Comparison of ENCODE assay signal across 7 cellular contexts in the genomic region with DNA sequence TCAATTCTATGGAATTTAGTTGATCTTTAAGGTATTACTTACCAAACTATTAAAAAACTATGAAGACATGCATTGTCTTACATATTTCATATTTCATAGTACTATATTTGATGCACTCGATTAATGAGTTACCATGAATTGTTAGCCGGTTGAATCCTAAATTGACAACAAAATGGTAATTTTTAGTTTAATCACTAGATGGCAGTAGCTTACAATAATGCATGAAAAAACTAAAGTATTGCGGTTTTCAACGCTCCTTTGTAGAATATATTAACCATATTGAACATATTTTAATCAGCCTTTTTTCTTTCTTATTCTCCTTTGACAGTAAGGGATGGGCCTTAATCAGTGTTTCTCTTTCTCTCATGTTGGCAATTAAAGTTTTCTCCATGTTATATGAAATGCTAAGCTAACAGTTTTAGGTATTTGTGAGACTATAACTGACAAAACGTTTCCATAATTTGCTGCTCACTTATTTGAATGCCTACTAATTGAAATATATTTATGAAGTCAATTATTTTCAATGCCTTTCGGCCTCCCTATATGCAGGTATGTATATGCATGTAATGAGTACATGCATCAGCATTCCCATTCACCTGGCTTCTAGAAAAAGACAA. TPM values are rescaled to one million over a fixed set of nuclear protein-coding genes. Genes with fewer than 3 reads are reported as not detected.
DNase-seq lines count a peak whose midpoint lies in the region; ATAC-seq and TF ChIP-seq lines count a peak whose summit lies in the region.

No MANE protein-coding gene starts in this region.

- H3F3A ChIP-seq in GM23338 (replicated peaks; ENCODE audit: low read depth) = no peaks in the 10 kb centered on the region

- no peaks in the 10 kb centered on the region for H3K9me3 ChIP-seq in upper lobe of left lung

- POLR2A ChIA-PET in GM10248 (lab: Yijun Ruan, JAX) = no interaction called here

- CTCF ChIA-PET in GM10248 (lab: Yijun Ruan, JAX) = interaction anchor here (0.7 to 1.9 kb wide), 22 partner anchors 8 to 636 kb away, joined by 3 to 13 read pairs (median 4); a partner anchor contains a TSS

- peaks cover 4% of the 10 kb centered on the region; the same call in 2 of the 3 replicates for H3K4me1 Mint-ChIP-seq in GM23338
- peaks cover 11% of the 10 kb centered on the region for H3K4me1 Mint-ChIP-seq in activated T-helper 17 cell treated with anti-CD3 and anti-CD28 coated beads, Interleukin-2, amount 50 U/mL, for 72 hours

- DNase-seq in GM10248 (ENCODE audit: extremely low spot score) = peak; percentile 17
- peak; percentile 60 for DNase-seq in GM23338 (ENCODE audit: low spot score)
- DNase-seq in NCI-H146 treated with DMSO at 0.1 percent for 48 hours (lab: John Stamatoyannopoulos, UW; ENCODE audit: unreplicated experiment) = peak; percentile 55
- peak; percentile 85 for DNase-seq in inferior parietal cortex (ENCODE audit: extremely low spot score)
- DNase-seq in upper lobe of left lung = no peak
- DNase-seq in posterior vena cava (ENCODE audit: low spot score) = no peak

- WGBS in upper lobe of left lung, 2 donors = 19 to 22% methylated on average over 6 of the region's 6 CpGs

- no peak overlapping the region for H3K4me3 Mint-ChIP-seq in GM23338
- H3K4me3 Mint-ChIP-seq in activated T-helper 17 cell treated with anti-CD3 and anti-CD28 coated beads, Interleukin-2, amount 50 U/mL, for 72 hours = no peak overlapping the region

- ATAC-seq in GM23338 (no peak), upper lobe of left lung (ENCODE audit: low FRiP score in 2 of 2) (peak in 1 of 2 donors; percentile 65)
- peak; percentile 22 for ATAC-seq in activated T-helper 17 cell treated with anti-CD3 and anti-CD28 coated beads, Interleukin-2, amount 50 U/mL, for 72 hours (replicated peaks)

- no peaks in the 10 kb centered on the region for H3K9me2 ChIP-seq in GM23338 (ENCODE audit: insufficient read depth)

- no peak overlapping the region for H3K27ac ChIP-seq in GM23338 (ENCODE audit: low read depth)
- no peak overlapping the region for H3K27ac ChIP-seq in upper lobe of left lung

- H3K4me1 ChIP-seq in GM23338 (ENCODE audit: insufficient read depth) (no peaks in the 10 kb centered on the region), upper lobe of left lung (peaks cover 0 to 9% (median 3%) of the 10 kb centered on the region in 4 donors)

- H3K79me2 ChIP-seq in GM23338 (replicated peaks; ENCODE audit: insufficient read depth) = no peaks in the 10 kb centered on the region

- no peak for TF ChIP-seq EP300 in upper lobe of left lung (IDR thresholded peaks at IDR 0.05)

- no peaks in the 10 kb centered on the region for H3K27me3 ChIP-seq in GM23338 (ENCODE audit: insufficient read depth)
- no peaks in the 10 kb centered on the region for H3K27me3 ChIP-seq in upper lobe of left lung

- no peaks in the 10 kb centered on the region for H3K36me3 Mint-ChIP-seq in GM23338 (ENCODE audit: low read depth)
- no peaks in the 10 kb centered on the region for H3K36me3 Mint-ChIP-seq in activated T-helper 17 cell treated with anti-CD3 and anti-CD28 coated beads, Interleukin-2, amount 50 U/mL, for 72 hours (ENCODE audit: low read depth)

- no peak overlapping the region for H2AFZ ChIP-seq in GM23338

- H3K4me2 ChIP-seq in GM23338 = no peak overlapping the region

- no peaks in the 10 kb centered on the region for H3K9me3 Mint-ChIP-seq in GM23338
- H3K9me3 Mint-ChIP-seq in activated T-helper 17 cell treated with anti-CD3 and anti-CD28 coated beads, Interleukin-2, amount 50 U/mL, for 72 hours = no peaks in the 10 kb centered on the region

- H3K4me3 ChIP-seq in GM23338 (no peak overlapping the region), upper lobe of left lung (no peak overlapping the region)

- peaks cover 2% of the 10 kb centered on the region for H3K27me3 Mint-ChIP-seq in GM23338 (ENCODE audit: insufficient read depth, low read depth, poor library complexity)
- H3K27me3 Mint-ChIP-seq in activated T-helper 17 cell treated with anti-CD3 and anti-CD28 coated beads, Interleukin-2, amount 50 U/mL, for 72 hours = no peaks in the 10 kb centered on the region

- no peak for TF ChIP-seq POLR2A in upper lobe of left lung (IDR thresholded peaks at IDR 0.05)

- no peaks in the 10 kb centered on the region for H3K36me3 ChIP-seq in GM23338 (ENCODE audit: insufficient read depth)
- H3K36me3 ChIP-seq in upper lobe of left lung = no peaks in the 10 kb centered on the region

- H4K20me1 ChIP-seq in GM23338 (replicated peaks; ENCODE audit: insufficient read depth) = no peaks in the 10 kb centered on the region

- H3K27ac Mint-ChIP-seq in GM23338 = no peak overlapping the region
- no peak overlapping the region for H3K27ac Mint-ChIP-seq in activated T-helper 17 cell treated with anti-CD3 and anti-CD28 coated beads, Interleukin-2, amount 50 U/mL, for 72 hours

- intact Hi-C loops in posterior vena cava (cut with DNase I) = loop anchor here (2.0 to 5.0 kb wide), 2 partner anchors 620 to 628 kb away; no protein-coding TSS in a partner anchor

- TF ChIP-seq CTCF in GM10248 (IDR thresholded peaks at IDR 0.05; ENCODE audit: control extremely low read depth, extremely low read depth, low read depth, missing control alignments) = peak; percentile 45
- peak in 1 of 2 experiments; percentile 71; a peak in 3 of 4 replicates for TF ChIP-seq CTCF in GM23338 (conservative IDR thresholded peaks at IDR 0.05; ENCODE audit: low read depth in 2 of 2)
- TF ChIP-seq CTCF in upper lobe of left lung (IDR thresholded peaks at IDR 0.05) = peak; percentile 24 to 58 (median 53)

TF ChIP-seq in GM23338, 12 proteins besides CTCF, POLR2A, EP300 and RAD21 (continues in another document):
- no peak for TF ChIP-seq JUNB (IDR thresholded peaks at IDR 0.05; ENCODE audit: unreplicated experiment)
- TF ChIP-seq CREB1 (CRISPR knock-in tag; IDR thresholded peaks at IDR 0.05; ENCODE audit: low read depth) = no peak
- TF ChIP-seq, protein P1, sequence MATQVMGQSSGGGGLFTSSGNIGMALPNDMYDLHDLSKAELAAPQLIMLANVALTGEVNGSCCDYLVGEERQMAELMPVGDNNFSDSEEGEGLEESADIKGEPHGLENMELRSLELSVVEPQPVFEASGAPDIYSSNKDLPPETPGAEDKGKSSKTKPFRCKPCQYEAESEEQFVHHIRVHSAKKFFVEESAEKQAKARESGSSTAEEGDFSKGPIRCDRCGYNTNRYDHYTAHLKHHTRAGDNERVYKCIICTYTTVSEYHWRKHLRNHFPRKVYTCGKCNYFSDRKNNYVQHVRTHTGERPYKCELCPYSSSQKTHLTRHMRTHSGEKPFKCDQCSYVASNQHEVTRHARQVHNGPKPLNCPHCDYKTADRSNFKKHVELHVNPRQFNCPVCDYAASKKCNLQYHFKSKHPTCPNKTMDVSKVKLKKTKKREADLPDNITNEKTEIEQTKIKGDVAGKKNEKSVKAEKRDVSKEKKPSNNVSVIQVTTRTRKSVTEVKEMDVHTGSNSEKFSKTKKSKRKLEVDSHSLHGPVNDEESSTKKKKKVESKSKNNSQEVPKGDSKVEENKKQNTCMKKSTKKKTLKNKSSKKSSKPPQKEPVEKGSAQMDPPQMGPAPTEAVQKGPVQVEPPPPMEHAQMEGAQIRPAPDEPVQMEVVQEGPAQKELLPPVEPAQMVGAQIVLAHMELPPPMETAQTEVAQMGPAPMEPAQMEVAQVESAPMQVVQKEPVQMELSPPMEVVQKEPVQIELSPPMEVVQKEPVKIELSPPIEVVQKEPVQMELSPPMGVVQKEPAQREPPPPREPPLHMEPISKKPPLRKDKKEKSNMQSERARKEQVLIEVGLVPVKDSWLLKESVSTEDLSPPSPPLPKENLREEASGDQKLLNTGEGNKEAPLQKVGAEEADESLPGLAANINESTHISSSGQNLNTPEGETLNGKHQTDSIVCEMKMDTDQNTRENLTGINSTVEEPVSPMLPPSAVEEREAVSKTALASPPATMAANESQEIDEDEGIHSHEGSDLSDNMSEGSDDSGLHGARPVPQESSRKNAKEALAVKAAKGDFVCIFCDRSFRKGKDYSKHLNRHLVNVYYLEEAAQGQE (IDR thresholded peaks at IDR 0.05; ENCODE audit: unreplicated experiment) = no peak
- TF ChIP-seq ZNF331 (CRISPR knock-in tag; IDR thresholded peaks at IDR 0.05; ENCODE audit: low read depth) = no peak
- TF ChIP-seq EZH2phosphoT487 (IDR thresholded peaks at IDR 0.05; ENCODE audit: unreplicated experiment) = no peak
- no peak for TF ChIP-seq STAT1 (IDR thresholded peaks at IDR 0.05; ENCODE audit: unreplicated experiment)
- TF ChIP-seq ZNF114 (CRISPR knock-in tag; IDR thresholded peaks at IDR 0.05) = no peak
- no peak for TF ChIP-seq NANOG (IDR thresholded peaks at IDR 0.05; ENCODE audit: borderline replicate concordance)

RNA-seq across cellular contexts. Expression of a gene that starts 48.5 kb away (rescaled TPM):
- total RNA-seq in GM23338 (2014; rRNA removed; shearing (Covaris generic)) = 48.9 and 49.2 TPM in 2 replicates
- polyA plus RNA-seq in GM23338 (2016; fragmentation: Nextera tagmentation; extraction: Ambion mirVana) = 76.1 and 82.5 TPM in 2 replicates
- 10 to 100 TPM; 12.4 to 17.0 TPM for total RNA-seq in activated T-helper 17 cell treated with anti-CD3 and anti-CD28 coated beads, Interleukin-2, amount 50 U/mL, for 72 hours
- total RNA-seq in upper lobe of left lung (10 to 100 TPM in 4 of 6 donors, 1 to 10 TPM in 2; 5.9 to 47.5 (median 30.5) TPM), posterior vena cava (10 to 100 TPM; 23.9 TPM)

Comparison
In these comparisons a context has a peak if more than half of its experiments do, and no peak if none do; other contexts are left out.
1. DNase-seq: peak in GM10248 (single experiment), GM23338 (single experiment), NCI-H146 treated with DMSO at 0.1 percent for 48 hours (single experiment) and inferior parietal cortex (single experiment); none in upper lobe of left lung (0 of 2) and posterior vena cava (single experiment).